Comparison of ENCODE assay signal across 27 cellular contexts in the genomic region with DNA sequence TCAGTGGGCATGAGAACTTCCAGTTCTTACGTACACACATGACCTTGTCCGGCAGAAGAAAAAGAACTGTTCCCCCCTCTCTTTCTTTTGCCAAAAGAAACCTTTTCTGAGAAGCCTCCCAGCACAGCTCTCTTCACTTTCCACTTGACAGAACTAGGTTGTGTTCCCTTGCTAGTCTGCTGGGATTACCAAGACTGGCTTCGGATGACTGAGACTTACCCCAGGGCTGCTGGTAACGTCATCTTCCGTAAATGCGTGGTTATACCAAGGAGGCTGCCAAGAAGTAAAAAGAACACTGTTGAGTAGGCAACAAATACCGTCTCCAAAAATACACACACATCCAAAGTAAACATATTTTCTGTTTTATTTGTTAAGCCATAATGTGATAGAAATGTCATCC.
DNase-seq lines count a peak whose midpoint lies in the region; ATAC-seq and TF ChIP-seq lines count a peak whose summit lies in the region.
"Had no signal": no experiment of that assay in that cellular context is flagged by ENCODE, and none has a peak within 500 bp of the region (broad histone marks: within the 10 kb centered on the region; RNA-seq: fewer than 3 reads in every experiment).

No MANE protein-coding gene starts in this region.

- H3K4me3 ChIP-seq in choroid plexus epithelial cell (ENCODE audit: low read depth, low read length): no peak overlapping the region
- H3K4me3 ChIP-seq: dorsolateral prefrontal cortex, HAP-1, heart right ventricle, Peyer's patch, uterus had no signal

- DNase-seq in RPMI7951 (ENCODE audit: low read depth) (peak; percentile 44), choroid plexus epithelial cell (ENCODE audit: low read depth) (peak; percentile 17), iris pigment epithelial cell (ENCODE audit: low read depth) (peak; percentile 68), stromal cell of bone marrow (ENCODE audit: low read depth) (peak; percentile 36), GDM1 (lab: John Stamatoyannopoulos, UW) (no peak), superior temporal gyrus (ENCODE audit: extremely low spot score) (no peak)
- DNase-seq in stimulated activated CD4-positive, alpha-beta T cell treated with anti-CD3 and anti-CD28 coated beads, Interleukin-4, amount 100 ng/mL, for 4 hours: no peak
- DNase-seq: activated naive CD4-positive, alpha-beta T cell; activated T-cell treated with anti-CD3 and anti-CD28 coated beads, Interleukin-2, amount 50 U/mL, for 72 hours; amniotic stem cell; C1 segment of cervical spinal cord; Caco-2; caudate nucleus; dorsolateral prefrontal cortex; heart right ventricle; left cardiac atrium; NCI-H1092 treated with DMSO at 0.1 percent for 48 hours; NCI-H187 treated with DMSO at 0.1 percent for 48 hours; NCI-H69; Peyer's patch; substantia nigra; SW 1271; T-helper 9 cell; uterus had no signal

- no peak for TF ChIP-seq CTCF in choroid plexus epithelial cell (conservative IDR thresholded peaks at IDR 0.05; ENCODE audit: low read depth, low read length)

- no peak for ATAC-seq in GM18868 (IDR thresholded peaks at IDR 0.05; ENCODE audit: unreplicated experiment)
- ATAC-seq: activated T-cell treated with anti-CD3 and anti-CD28 coated beads, Interleukin-2, amount 50 U/mL, for 72 hours; heart right ventricle; WTC11 had no signal

Comparison
In these comparisons a context has a peak if more than half of its experiments do, and no peak if none do; other contexts are left out.
1. DNase-seq: peak in RPMI7951 (single experiment), choroid plexus epithelial cell (single experiment), iris pigment epithelial cell (single experiment) and stromal cell of bone marrow (single experiment); none in GDM1 (single experiment), stimulated activated CD4-positive, alpha-beta T cell treated with anti-CD3 and anti-CD28 coated beads, Interleukin-4, amount 100 ng/mL, for 4 hours (0 of 2) and superior temporal gyrus (single experiment).